In genomic region chr7:129224251-129225205, GRCh38 we compare ENCODE assay signal across 1 cellular context.
TF ChIP-seq lines count a peak whose summit lies in the region.

Gene AHCYL2, plus strand, starts transcription at chr7:129225030.

TF ChIP-seq in HEK293, 187 proteins besides CTCF, POLR2A, EP300 and RAD21 (continued from another document and continues in another):
- TF ChIP-seq EGR2 (tag by site-specific recombination; IDR thresholded peaks at IDR 0.05; ENCODE audit: low read depth) = peak; percentile 89
- TF ChIP-seq SCRT1 (tag by site-specific recombination; IDR thresholded peaks at IDR 0.05; ENCODE audit: borderline replicate concordance) = no peak
- TF ChIP-seq ZNF488 (tag by site-specific recombination; IDR thresholded peaks at IDR 0.05) = no peak
- TF ChIP-seq ZNF558 (tag by site-specific recombination; IDR thresholded peaks at IDR 0.05) = no peak
- no peak for TF ChIP-seq ZNF10 (tag by site-specific recombination; IDR thresholded peaks at IDR 0.05)
- peak; percentile 95 for TF ChIP-seq PRDM1 (tag by site-specific recombination; IDR thresholded peaks at IDR 0.05)
- peak; percentile 36; the same call in 1 of the 2 replicates for TF ChIP-seq ZNF785 (tag by site-specific recombination; IDR thresholded peaks at IDR 0.05)
- TF ChIP-seq ZNF398 (tag by site-specific recombination; IDR thresholded peaks at IDR 0.05) = peak; percentile 99
- no peak for TF ChIP-seq ZNF132 (tag by site-specific recombination; IDR thresholded peaks at IDR 0.05; ENCODE audit: borderline replicate concordance)
- no peak for TF ChIP-seq ZNF292 (tag by site-specific recombination; IDR thresholded peaks at IDR 0.05; ENCODE audit: borderline replicate concordance, low read depth)
- no peak for TF ChIP-seq ZNF529 (tag by site-specific recombination; IDR thresholded peaks at IDR 0.05; ENCODE audit: insufficient replicate concordance)
- no peak for TF ChIP-seq GFI1B (tag by site-specific recombination; IDR thresholded peaks at IDR 0.05)
- no peak for TF ChIP-seq ZNF645 (tag by site-specific recombination; IDR thresholded peaks at IDR 0.05)
- TF ChIP-seq ZNF221 (tag by site-specific recombination; IDR thresholded peaks at IDR 0.05; ENCODE audit: borderline replicate concordance) = no peak
- no peak for TF ChIP-seq MEIS1 (CRISPR knock-in tag; IDR thresholded peaks at IDR 0.05; ENCODE audit: borderline replicate concordance)
- no peak for TF ChIP-seq ZNF670 (tag by site-specific recombination; IDR thresholded peaks at IDR 0.05; ENCODE audit: low read depth)
- TF ChIP-seq ZNF324 (tag by site-specific recombination; IDR thresholded peaks at IDR 0.05) = 0 out of 2 replicates have a peak, but pooled peaks have one; percentile 14
- no peak for TF ChIP-seq ZNF19 (tag by site-specific recombination; IDR thresholded peaks at IDR 0.05; ENCODE audit: low read depth)
- no peak for TF ChIP-seq ZNF248 (tag by site-specific recombination; IDR thresholded peaks at IDR 0.05)
- peak; percentile 76 for TF ChIP-seq FEZF1 (tag by site-specific recombination; IDR thresholded peaks at IDR 0.05)
- no peak for TF ChIP-seq ZNF280D (tag by site-specific recombination; IDR thresholded peaks at IDR 0.05)
- TF ChIP-seq ZBTB7A (tag by site-specific recombination; IDR thresholded peaks at IDR 0.05; ENCODE audit: low read depth) = 0 out of 2 replicates have a peak, but pooled peaks have one; percentile 44
- no peak for TF ChIP-seq ZNF626 (tag by site-specific recombination; IDR thresholded peaks at IDR 0.05)
- no peak for TF ChIP-seq ZNF16 (tag by site-specific recombination; IDR thresholded peaks at IDR 0.05; ENCODE audit: low read depth)
- no peak for TF ChIP-seq ZNF704 (tag by site-specific recombination; IDR thresholded peaks at IDR 0.05)
- peak; percentile 84 for TF ChIP-seq KLF10 (tag by site-specific recombination; IDR thresholded peaks at IDR 0.05)
- TF ChIP-seq SCRT2 (tag by site-specific recombination; IDR thresholded peaks at IDR 0.05) = no peak
- no peak for TF ChIP-seq ZNF416 (tag by site-specific recombination; IDR thresholded peaks at IDR 0.05)
- TF ChIP-seq ZBTB17 (tag by site-specific recombination; IDR thresholded peaks at IDR 0.05) = peak; percentile 99
- TF ChIP-seq ZNF510 (tag by site-specific recombination; IDR thresholded peaks at IDR 0.05; ENCODE audit: insufficient replicate concordance) = no peak
- no peak for TF ChIP-seq ZNF530 (tag by site-specific recombination; IDR thresholded peaks at IDR 0.05; ENCODE audit: low read depth)
- no peak for TF ChIP-seq ZNF555 (tag by site-specific recombination; conservative IDR thresholded peaks at IDR 0.05)
- peak; percentile 85 for TF ChIP-seq ZFHX2 (tag by site-specific recombination; conservative IDR thresholded peaks at IDR 0.05)
- TF ChIP-seq ZNF660 (tag by site-specific recombination; IDR thresholded peaks at IDR 0.05) = peak; percentile 3; the same call in 1 of the 2 replicates
- TF ChIP-seq KLF16 (tag by site-specific recombination; IDR thresholded peaks at IDR 0.05) = peak; percentile 95
- no peak for TF ChIP-seq ZNF274 (IDR thresholded peaks at IDR 0.05; ENCODE audit: low read length)
- TF ChIP-seq ZNF274 (tag by site-specific recombination; IDR thresholded peaks at IDR 0.05; ENCODE audit: borderline replicate concordance) = no peak
- no peak for TF ChIP-seq PRDM6 (tag by site-specific recombination; IDR thresholded peaks at IDR 0.05)
- TF ChIP-seq ZNF501 (tag by site-specific recombination; IDR thresholded peaks at IDR 0.05) = no peak
- no peak for TF ChIP-seq ZNF449 (tag by site-specific recombination; IDR thresholded peaks at IDR 0.05)
- TF ChIP-seq ZNF521 (tag by site-specific recombination; IDR thresholded peaks at IDR 0.05) = no peak
- TF ChIP-seq ZNF366 (tag by site-specific recombination; conservative IDR thresholded peaks at IDR 0.05) = peak; percentile 92
- TF ChIP-seq ZNF266 (tag by site-specific recombination; IDR thresholded peaks at IDR 0.05; ENCODE audit: low read depth) = no peak
- TF ChIP-seq ZNF362 (tag by site-specific recombination; IDR thresholded peaks at IDR 0.05) = no peak
- TF ChIP-seq ZNF169 (tag by site-specific recombination; IDR thresholded peaks at IDR 0.05) = no peak
- no peak for TF ChIP-seq ZNF114 (tag by site-specific recombination; IDR thresholded peaks at IDR 0.05)
- TF ChIP-seq TSHZ1 (tag by site-specific recombination; IDR thresholded peaks at IDR 0.05; ENCODE audit: borderline replicate concordance) = no peak
- no peak for TF ChIP-seq ZNF155 (tag by site-specific recombination; IDR thresholded peaks at IDR 0.05)
- 0 out of 2 replicates have a peak, but pooled peaks have one; percentile 37 for TF ChIP-seq WT1 (tag by site-specific recombination; IDR thresholded peaks at IDR 0.05)
- peak; percentile 61; the same call in 1 of the 2 replicates for TF ChIP-seq MZF1 (tag by site-specific recombination; IDR thresholded peaks at IDR 0.05; ENCODE audit: borderline replicate concordance)
- TF ChIP-seq KLF7 (tag by site-specific recombination; IDR thresholded peaks at IDR 0.05; ENCODE audit: borderline replicate concordance) = peak; percentile 98
- no peak for TF ChIP-seq ZNF211 (tag by site-specific recombination; IDR thresholded peaks at IDR 0.05; ENCODE audit: low read depth)
